In genomic region chr18:56256659-56257058, GRCh38 we compare ENCODE assay signal across 16 cellular contexts.
A peak's percentile ranks its signal among the peaks of the same experiment; 100 is the strongest.
DNase-seq lines count a peak whose midpoint lies in the region; ATAC-seq and TF ChIP-seq lines count a peak whose summit lies in the region.
"Had no signal": no experiment of that assay in that cellular context is flagged by ENCODE, and none has a peak within 500 bp of the region (broad histone marks: within the 10 kb centered on the region; RNA-seq: fewer than 3 reads in every experiment).

No MANE protein-coding gene starts in this region.

- H3K36me3 ChIP-seq in breast epithelium (no peaks in the 10 kb centered on the region), SJSA1 (no peaks in the 10 kb centered on the region), stomach (no peaks in the 10 kb centered on the region)
- H3K36me3 ChIP-seq: BE2C had no signal

- no peaks in the 10 kb centered on the region for H3K27me3 Mint-ChIP-seq in MCF 10A (ENCODE audit: insufficient read depth, unreplicated experiment)
- H3K27me3 Mint-ChIP-seq in stimulated activated memory B cell treated with anti-CD40 and anti-IgM and Interleukin-4, amounts not matched to agents 10 μg/mL and 1 μg/mL and 100 μg/mL, for 72 hours: no peaks in the 10 kb centered on the region
- H3K27me3 Mint-ChIP-seq in activated CD4-positive, alpha-beta T cell treated with anti-CD3 and anti-CD28 coated beads, Interleukin-2, amount 10 ng/mL, durations not matched to agents 24 days and 14 days: no peaks in the 10 kb centered on the region
- H3K27me3 Mint-ChIP-seq: CD4-positive, alpha-beta T cell had no signal

- WGBS in stomach, 5 donors: 86 to 90% (median 90%) methylated on average over 6 of the region's 6 CpGs

- H3K4me3 ChIP-seq in breast epithelium (no peak overlapping the region), SJSA1 (no peak overlapping the region), stomach (no peak overlapping the region)

- TF ChIP-seq CTCF in MCF 10A (IDR thresholded peaks at IDR 0.05; ENCODE audit: unreplicated experiment) (no peak), breast epithelium (IDR thresholded peaks at IDR 0.05) (no peak), stomach (IDR thresholded peaks at IDR 0.05) (no peak)

- ATAC-seq in esophagus mucosa: peak; percentile 97
- no peak for ATAC-seq in stimulated activated memory B cell treated with anti-CD40 and anti-IgM and Interleukin-4, amounts not matched to agents 10 μg/mL and 1 μg/mL and 100 μg/mL, for 72 hours

- H3K4me3 Mint-ChIP-seq in MCF 10A (ENCODE audit: unreplicated experiment): no peak overlapping the region
- H3K4me3 Mint-ChIP-seq in stimulated activated memory B cell treated with anti-CD40 and anti-IgM and Interleukin-4, amounts not matched to agents 10 μg/mL and 1 μg/mL and 100 μg/mL, for 72 hours: no peak overlapping the region
- H3K4me3 Mint-ChIP-seq in activated CD4-positive, alpha-beta T cell treated with anti-CD3 and anti-CD28 coated beads, Interleukin-2, amount 10 ng/mL, durations not matched to agents 24 days and 14 days: no peak overlapping the region
- H3K4me3 Mint-ChIP-seq: CD4-positive, alpha-beta T cell; H9 had no signal

- no TSS peak for BruUV-seq in MCF 10A (replicated peaks; lab: Mats Ljungman, UMichigan)

- DNase-seq in MCF 10A (ENCODE audit: unreplicated experiment): no peak
- no peak for DNase-seq in breast epithelium (ENCODE audit: low spot score in 2 of 2)
- no peak for DNase-seq in SJSA1 (ENCODE audit: low read depth in 1 of 2, low spot score in 2 of 2)
- no peak for DNase-seq in NCI-H1092 treated with DMSO at 0.1 percent for 48 hours (lab: John Stamatoyannopoulos, UW)
- DNase-seq in stomach: no peak
- DNase-seq in activated CD4-positive, alpha-beta T cell treated with anti-CD3 and anti-CD28 coated beads, Interleukin-2, amount 10 ng/mL, durations not matched to agents 24 days and 14 days: no peak
- DNase-seq: BE2C; CD4-positive, alpha-beta T cell; COR-L47; DMS79; H9; NCI-H1694 treated with DMSO at 0.1 percent for 48 hours; NCI-H510A had no signal

- H3K4me1 ChIP-seq in breast epithelium: no peaks in the 10 kb centered on the region
- H3K4me1 ChIP-seq in SJSA1 (replicated peaks): peaks cover 28% of the 10 kb centered on the region
- peaks cover 0 to 10% (median 0%) of the 10 kb centered on the region in 4 donors for H3K4me1 ChIP-seq in stomach
- H3K4me1 ChIP-seq: BE2C had no signal

- intact Hi-C loops in MCF 10A (cut with micrococcal nuclease): no loop called here
- intact Hi-C loops in breast epithelium (cut with DNase I; ENCODE audit: low total_unique reads): no loop called here
- intact Hi-C loops in stomach (cut with DNase I; ENCODE audit: low total_unique reads): no loop called here
- intact Hi-C loops in activated CD4-positive, alpha-beta T cell treated with anti-CD3 and anti-CD28 coated beads, Interleukin-2, amount 10 ng/mL, durations not matched to agents 24 days and 14 days (cut with micrococcal nuclease): no loop called here

- peaks cover 7% of the 10 kb centered on the region for H3K9me3 Mint-ChIP-seq in MCF 10A (ENCODE audit: unreplicated experiment)
- peaks cover 3% of the 10 kb centered on the region for H3K9me3 Mint-ChIP-seq in stimulated activated memory B cell treated with anti-CD40 and anti-IgM and Interleukin-4, amounts not matched to agents 10 μg/mL and 1 μg/mL and 100 μg/mL, for 72 hours
- peaks cover 4% of the 10 kb centered on the region for H3K9me3 Mint-ChIP-seq in activated CD4-positive, alpha-beta T cell treated with anti-CD3 and anti-CD28 coated beads, Interleukin-2, amount 10 ng/mL, durations not matched to agents 24 days and 14 days
- H3K9me3 Mint-ChIP-seq: CD4-positive, alpha-beta T cell had no signal

- H3K36me3 Mint-ChIP-seq in MCF 10A (ENCODE audit: insufficient read depth, unreplicated experiment): no peaks in the 10 kb centered on the region
- peaks cover 6% of the 10 kb centered on the region for H3K36me3 Mint-ChIP-seq in stimulated activated memory B cell treated with anti-CD40 and anti-IgM and Interleukin-4, amounts not matched to agents 10 μg/mL and 1 μg/mL and 100 μg/mL, for 72 hours
- H3K36me3 Mint-ChIP-seq in activated CD4-positive, alpha-beta T cell treated with anti-CD3 and anti-CD28 coated beads, Interleukin-2, amount 10 ng/mL, durations not matched to agents 24 days and 14 days (ENCODE audit: low read depth): no peaks in the 10 kb centered on the region

- H3K27me3 ChIP-seq in breast epithelium (no peaks in the 10 kb centered on the region), SJSA1 (replicated peaks) (no peaks in the 10 kb centered on the region), stomach (no peaks in the 10 kb centered on the region)
- H3K27me3 ChIP-seq: BE2C had no signal

- TF ChIP-seq EP300 in stomach (IDR thresholded peaks at IDR 0.05): no peak

- TF ChIP-seq POLR2A in breast epithelium (IDR thresholded peaks at IDR 0.05) (no peak), stomach (IDR thresholded peaks at IDR 0.05) (no peak)

- H3K27ac Mint-ChIP-seq in MCF 10A (ENCODE audit: low read depth, unreplicated experiment): peak overlapping the region; percentile 7
- peak overlapping the region; percentile 68 for H3K27ac Mint-ChIP-seq in stimulated activated memory B cell treated with anti-CD40 and anti-IgM and Interleukin-4, amounts not matched to agents 10 μg/mL and 1 μg/mL and 100 μg/mL, for 72 hours
- no peak overlapping the region for H3K27ac Mint-ChIP-seq in activated CD4-positive, alpha-beta T cell treated with anti-CD3 and anti-CD28 coated beads, Interleukin-2, amount 10 ng/mL, durations not matched to agents 24 days and 14 days
- H3K27ac Mint-ChIP-seq: CD4-positive, alpha-beta T cell had no signal

- H3K27ac ChIP-seq in breast epithelium (no peak overlapping the region), SJSA1 (peak overlapping the region; percentile 13; the same call in 1 of the 2 replicates), stomach (no peak overlapping the region)
- H3K27ac ChIP-seq: KMS-11 had no signal

- POLR2A ChIA-PET in MCF 10A (lab: Yijun Ruan, JAX): interaction anchor here (0.7 kb wide), 1 partner anchor 132 kb away, joined by 3 read pairs; no protein-coding TSS in a partner anchor

- CTCF ChIA-PET in MCF 10A (lab: Yijun Ruan, JAX): interaction anchor here (0.6 to 1.2 kb wide), 2 partner anchors 9 to 258 kb away, joined by 3 read pairs; no protein-coding TSS in a partner anchor

- H3K9me3 ChIP-seq in breast epithelium (no peaks in the 10 kb centered on the region), SJSA1 (replicated peaks) (no peaks in the 10 kb centered on the region), stomach (no peaks in the 10 kb centered on the region)
- H3K9me3 ChIP-seq: BE2C had no signal

- H3K4me1 Mint-ChIP-seq in MCF 10A (ENCODE audit: insufficient read depth, unreplicated experiment): peaks cover 6% of the 10 kb centered on the region
- H3K4me1 Mint-ChIP-seq in stimulated activated memory B cell treated with anti-CD40 and anti-IgM and Interleukin-4, amounts not matched to agents 10 μg/mL and 1 μg/mL and 100 μg/mL, for 72 hours: peaks cover 14% of the 10 kb centered on the region
- peaks cover 3% of the 10 kb centered on the region for H3K4me1 Mint-ChIP-seq in activated CD4-positive, alpha-beta T cell treated with anti-CD3 and anti-CD28 coated beads, Interleukin-2, amount 10 ng/mL, durations not matched to agents 24 days and 14 days
